22 cellular contexts compared by ENCODE assay signal in genomic region chr13:100382787-100383186, GRCh38.
A peak's percentile ranks its signal among the peaks of the same experiment; 100 is the strongest.
DNase-seq lines count a peak whose midpoint lies in the region; ATAC-seq, FAIRE-seq and TF ChIP-seq lines count a peak whose summit lies in the region.
"Had no signal": no experiment of that assay in that cellular context is flagged by ENCODE, and none has a peak within 500 bp of the region (broad histone marks: within the 10 kb centered on the region; RNA-seq: fewer than 3 reads in every experiment).

No MANE protein-coding gene starts in this region.

- H3K27ac ChIP-seq in endothelial cell of umbilical vein (ENCODE audit: insufficient read depth, low read depth, low read length): no peak overlapping the region
- no peak overlapping the region for H3K27ac ChIP-seq in smooth muscle cell (ENCODE audit: low read depth)
- H3K27ac ChIP-seq: 22Rv1, psoas muscle, suprapubic skin had no signal

- TF ChIP-seq POLR2A in endothelial cell of umbilical vein (IDR thresholded peaks at IDR 0.05; ENCODE audit: low read depth, low read length): no peak

- peaks cover 17% of the 10 kb centered on the region for H3K9me3 Mint-ChIP-seq in activated T-helper 2 cell treated with anti-CD3 and anti-CD28 coated beads, Interferon-gamma antibody, Interleukin-2, Interleukin-4, amounts not matched to agents 10 μg/mL and 5 μg/mL and 100 μg/mL, durations not matched to agents 14 hours and 24 hours and 36 hours

- H3K36me3 Mint-ChIP-seq in activated T-helper 2 cell treated with anti-CD3 and anti-CD28 coated beads, Interferon-gamma antibody, Interleukin-2, Interleukin-4, amounts not matched to agents 10 μg/mL and 5 μg/mL and 100 μg/mL, durations not matched to agents 14 hours and 24 hours and 36 hours (ENCODE audit: low read depth): peaks cover 5% of the 10 kb centered on the region

- H3K4me1 Mint-ChIP-seq in activated T-helper 2 cell treated with anti-CD3 and anti-CD28 coated beads, Interferon-gamma antibody, Interleukin-2, Interleukin-4, amounts not matched to agents 10 μg/mL and 5 μg/mL and 100 μg/mL, durations not matched to agents 14 hours and 24 hours and 36 hours (ENCODE audit: low read depth): no peaks in the 10 kb centered on the region
- H3K4me1 Mint-ChIP-seq: mesothelial cell of epicardium, nephron had no signal

- no peaks in the 10 kb centered on the region for H3F3A ChIP-seq in smooth muscle cell (ENCODE audit: low read depth)

- DNase-seq in NOMO-1 (lab: John Stamatoyannopoulos, UW; ENCODE audit: unreplicated experiment in 2 of 2) (peak; percentile 9 to 50), NOMO-1 treated with dmso at 0.1 percent for 144 hours (lab: John Stamatoyannopoulos, UW; ENCODE audit: unreplicated experiment) (no peak), MV-4-11 (lab: John Stamatoyannopoulos, UW) (peak; percentile 37), endothelial cell of umbilical vein (ENCODE audit: low read depth, low spot score) (no peak), smooth muscle cell (lab: John Stamatoyannopoulos, UW; ENCODE audit: unreplicated experiment) (no peak)
- DNase-seq in activated effector memory CD4-positive, alpha-beta T cell treated with Interleukin-2 at 50 U/mL for 16 hours: no peak
- no peak for DNase-seq in activated T-helper 2 cell treated with anti-CD3 and anti-CD28 coated beads, Interferon-gamma antibody, Interleukin-2, Interleukin-4, amounts not matched to agents 10 μg/mL and 5 μg/mL and 100 μg/mL, durations not matched to agents 14 hours and 24 hours and 36 hours (ENCODE audit: low spot score)
- DNase-seq: amygdala; BE2C; effector CD8-positive, alpha-beta T cell; GDM1; NCI-H187 treated with DMSO at 0.1 percent for 48 hours; psoas muscle; Right ventricle myocardium superior; T-helper 2 cell had no signal

- H4K20me1 ChIP-seq in endothelial cell of umbilical vein (replicated peaks; ENCODE audit: control insufficient read depth, extremely low read depth, insufficient read depth, low read length) (no peaks in the 10 kb centered on the region), smooth muscle cell (ENCODE audit: low read depth) (no peaks in the 10 kb centered on the region)

- H3K27ac Mint-ChIP-seq in activated T-helper 2 cell treated with anti-CD3 and anti-CD28 coated beads, Interferon-gamma antibody, Interleukin-2, Interleukin-4, amounts not matched to agents 10 μg/mL and 5 μg/mL and 100 μg/mL, durations not matched to agents 14 hours and 24 hours and 36 hours: no peak overlapping the region
- H3K27ac Mint-ChIP-seq: mesothelial cell of epicardium, nephron had no signal

- no peak overlapping the region for H2AFZ ChIP-seq in endothelial cell of umbilical vein (ENCODE audit: low read depth, low read length)
- H2AFZ ChIP-seq in smooth muscle cell (ENCODE audit: low read depth): no peak overlapping the region

- FAIRE-seq in endothelial cell of umbilical vein (lab: Jason Lieb, UNC): no peak
- FAIRE-seq: GM12878 had no signal

- ATAC-seq in HG03097 (IDR thresholded peaks at IDR 0.05; ENCODE audit: low FRiP score, unreplicated experiment): no peak
- ATAC-seq: activated CD4-positive, CD25-positive, alpha-beta regulatory T cell treated with anti-CD3 and anti-CD28 coated beads, Interleukin-2, amount 50 U/mL, for 24 hours; GM12878; psoas muscle had no signal

- TF ChIP-seq CTCF in endothelial cell of umbilical vein (IDR thresholded peaks at IDR 0.05; ENCODE audit: extremely low read depth in 1 of 2, insufficient read depth in 1 of 2, low read depth in 1 of 2, low read length in 2 of 2) (no peak), smooth muscle cell (IDR thresholded peaks at IDR 0.05; ENCODE audit: borderline replicate concordance, insufficient read depth, poor library complexity, severe bottlenecking) (no peak)

- H3K79me2 ChIP-seq in endothelial cell of umbilical vein (ENCODE audit: control insufficient read depth, insufficient read depth, low read length) (no peaks in the 10 kb centered on the region), smooth muscle cell (ENCODE audit: low read depth) (no peaks in the 10 kb centered on the region)

- H3K4me1 ChIP-seq in endothelial cell of umbilical vein (ENCODE audit: control insufficient read depth, extremely low read depth, insufficient read depth, low read length) (no peaks in the 10 kb centered on the region), smooth muscle cell (ENCODE audit: low read depth) (no peaks in the 10 kb centered on the region)
- H3K4me1 ChIP-seq: BE2C, psoas muscle, suprapubic skin had no signal

- H3K9me3 ChIP-seq in endothelial cell of umbilical vein (replicated peaks; ENCODE audit: control insufficient read depth, insufficient read depth, low read length) (no peaks in the 10 kb centered on the region), smooth muscle cell (replicated peaks; ENCODE audit: low read depth) (peaks cover 15% of the 10 kb centered on the region)
- H3K9me3 ChIP-seq: BE2C had no signal

- H3K4me3 ChIP-seq in endothelial cell of umbilical vein (replicated peaks in 1 of 3; ENCODE audit: insufficient read depth in 1 of 3, low read depth in 1 of 3, low read length in 3 of 3) (no peak overlapping the region), smooth muscle cell (no peak overlapping the region)
- H3K4me3 ChIP-seq: GM12878, psoas muscle, suprapubic skin had no signal

- H3K4me2 ChIP-seq in endothelial cell of umbilical vein (ENCODE audit: insufficient read depth, low read length) (no peak overlapping the region), smooth muscle cell (peak overlapping the region; percentile 48)

- intact Hi-C loops in endothelial cell of umbilical vein (cut with micrococcal nuclease): no loop called here
- intact Hi-C loops in activated T-helper 2 cell treated with anti-CD3 and anti-CD28 coated beads, Interferon-gamma antibody, Interleukin-2, Interleukin-4, amounts not matched to agents 10 μg/mL and 5 μg/mL and 100 μg/mL, durations not matched to agents 14 hours and 24 hours and 36 hours (cut with micrococcal nuclease): no loop called here

- no peaks in the 10 kb centered on the region for H3K27me3 ChIP-seq in endothelial cell of umbilical vein (ENCODE audit: control insufficient read depth in 2 of 2, insufficient read depth in 2 of 2, low read length in 2 of 2)
- no peaks in the 10 kb centered on the region for H3K27me3 ChIP-seq in smooth muscle cell (ENCODE audit: low read depth)
- H3K27me3 ChIP-seq: BE2C, suprapubic skin had no signal

- H3K4me3 Mint-ChIP-seq in activated T-helper 2 cell treated with anti-CD3 and anti-CD28 coated beads, Interferon-gamma antibody, Interleukin-2, Interleukin-4, amounts not matched to agents 10 μg/mL and 5 μg/mL and 100 μg/mL, durations not matched to agents 14 hours and 24 hours and 36 hours (ENCODE audit: low read depth): no peak overlapping the region
- H3K4me3 Mint-ChIP-seq: mesothelial cell of epicardium, nephron had no signal

- POLR2A ChIA-PET in endothelial cell of umbilical vein (lab: Charles Lee): no interaction called here

- BruUV-seq in endothelial cell of umbilical vein (replicated peaks; lab: Mats Ljungman, UMichigan): no TSS peak

- dilution Hi-C loops in endothelial cell of umbilical vein (cut with MboI; ENCODE audit: extremely low pct_ligation_motif_present, low sequenced_read_pairs): no loop called here

- H3K27me3 Mint-ChIP-seq in activated T-helper 2 cell treated with anti-CD3 and anti-CD28 coated beads, Interferon-gamma antibody, Interleukin-2, Interleukin-4, amounts not matched to agents 10 μg/mL and 5 μg/mL and 100 μg/mL, durations not matched to agents 14 hours and 24 hours and 36 hours (ENCODE audit: low read depth): no peaks in the 10 kb centered on the region

- H3K9me1 ChIP-seq in endothelial cell of umbilical vein (replicated peaks; ENCODE audit: control insufficient read depth, extremely low read depth, insufficient read depth, low read length): no peaks in the 10 kb centered on the region

- H3K9ac ChIP-seq in endothelial cell of umbilical vein (replicated peaks; ENCODE audit: extremely low read depth, insufficient read depth, low read length): no peak overlapping the region
- H3K9ac ChIP-seq in smooth muscle cell (ENCODE audit: low read depth): no peak overlapping the region

- CTCF ChIA-PET in endothelial cell of umbilical vein (lab: Charles Lee): interaction anchor here (1.4 kb wide), 1 partner anchor 19 kb away, joined by 4 read pairs; no protein-coding TSS in a partner anchor

- H3K36me3 ChIP-seq in endothelial cell of umbilical vein (ENCODE audit: control insufficient read depth in 2 of 2, extremely low read depth in 1 of 2, insufficient read depth in 2 of 2, low read length in 2 of 2): no peaks in the 10 kb centered on the region
- H3K36me3 ChIP-seq in smooth muscle cell (ENCODE audit: low read depth): peaks cover 6% of the 10 kb centered on the region
- H3K36me3 ChIP-seq: BE2C had no signal

TF ChIP-seq in endothelial cell of umbilical vein, 7 proteins besides CTCF, POLR2A, EP300 and RAD21:
- TF ChIP-seq JUN (IDR thresholded peaks at IDR 0.05; ENCODE audit: borderline replicate concordance, insufficient read depth, insufficient read length, low read depth) (no peak), MYC (IDR thresholded peaks at IDR 0.05; ENCODE audit: low read depth, low read length) (no peak), MAX (IDR thresholded peaks at IDR 0.05; ENCODE audit: insufficient read depth, insufficient read length) (no peak), EZH2 (IDR thresholded peaks at IDR 0.05; ENCODE audit: borderline replicate concordance, low read depth, low read length, severe bottlenecking) (no peak), FOS (IDR thresholded peaks at IDR 0.05; ENCODE audit: borderline replicate concordance, insufficient read depth, low read length) (peak; percentile 32), POLR2AphosphoS5 (IDR thresholded peaks at IDR 0.05; ENCODE audit: insufficient read depth, low read depth, low read length) (no peak), GATA2 (IDR thresholded peaks at IDR 0.05; ENCODE audit: insufficient read depth, insufficient read length, low read depth, low read length) (no peak)

Comparison
In these comparisons a context has a peak if more than half of its experiments do, and no peak if none do; other contexts are left out.
1. DNase-seq: peak in NOMO-1 (2 of 2) and MV-4-11 (single experiment); none in NOMO-1 treated with dmso at 0.1 percent for 144 hours (single experiment), endothelial cell of umbilical vein (single experiment), smooth muscle cell (single experiment), activated effector memory CD4-positive, alpha-beta T cell treated with Interleukin-2 at 50 U/mL for 16 hours (single experiment) and activated T-helper 2 cell treated with anti-CD3 and anti-CD28 coated beads, Interferon-gamma antibody, Interleukin-2, Interleukin-4, amounts not matched to agents 10 μg/mL and 5 μg/mL and 100 μg/mL, durations not matched to agents 14 hours and 24 hours and 36 hours (single experiment).